1 cellular context compared by ENCODE assay signal in the genomic region with DNA sequence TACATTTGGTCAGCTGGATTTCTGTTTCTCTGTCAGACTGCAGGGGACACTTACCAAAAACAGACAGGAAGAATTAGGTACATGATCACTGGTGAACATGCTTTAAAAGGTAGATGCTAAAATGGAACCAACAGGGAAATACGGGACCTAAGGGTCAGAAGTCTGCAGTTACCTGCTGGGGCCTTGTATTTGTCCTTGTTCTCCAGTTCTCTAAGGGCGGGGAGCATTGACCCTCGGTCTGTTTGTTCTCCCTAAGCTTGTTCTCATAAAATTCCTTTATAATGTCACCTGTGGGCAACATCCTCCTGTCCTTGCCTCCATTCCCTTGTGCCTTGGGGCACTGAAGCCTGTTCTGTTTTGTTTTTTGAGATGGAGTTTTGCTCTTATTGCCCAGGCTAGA.
TF ChIP-seq lines count a peak whose summit lies in the region.

No MANE protein-coding gene starts in this region.

TF ChIP-seq in GM23338, 12 proteins besides CTCF, POLR2A, EP300 and RAD21 (continued from another document):
- TF ChIP-seq ZNF462 (CRISPR knock-in tag; IDR thresholded peaks at IDR 0.05): no peak
- TF ChIP-seq ZNF331 (CRISPR knock-in tag; IDR thresholded peaks at IDR 0.05; ENCODE audit: low read depth): no peak
- TF ChIP-seq ETS1 (IDR thresholded peaks at IDR 0.05): no peak
- TF ChIP-seq, protein P1, sequence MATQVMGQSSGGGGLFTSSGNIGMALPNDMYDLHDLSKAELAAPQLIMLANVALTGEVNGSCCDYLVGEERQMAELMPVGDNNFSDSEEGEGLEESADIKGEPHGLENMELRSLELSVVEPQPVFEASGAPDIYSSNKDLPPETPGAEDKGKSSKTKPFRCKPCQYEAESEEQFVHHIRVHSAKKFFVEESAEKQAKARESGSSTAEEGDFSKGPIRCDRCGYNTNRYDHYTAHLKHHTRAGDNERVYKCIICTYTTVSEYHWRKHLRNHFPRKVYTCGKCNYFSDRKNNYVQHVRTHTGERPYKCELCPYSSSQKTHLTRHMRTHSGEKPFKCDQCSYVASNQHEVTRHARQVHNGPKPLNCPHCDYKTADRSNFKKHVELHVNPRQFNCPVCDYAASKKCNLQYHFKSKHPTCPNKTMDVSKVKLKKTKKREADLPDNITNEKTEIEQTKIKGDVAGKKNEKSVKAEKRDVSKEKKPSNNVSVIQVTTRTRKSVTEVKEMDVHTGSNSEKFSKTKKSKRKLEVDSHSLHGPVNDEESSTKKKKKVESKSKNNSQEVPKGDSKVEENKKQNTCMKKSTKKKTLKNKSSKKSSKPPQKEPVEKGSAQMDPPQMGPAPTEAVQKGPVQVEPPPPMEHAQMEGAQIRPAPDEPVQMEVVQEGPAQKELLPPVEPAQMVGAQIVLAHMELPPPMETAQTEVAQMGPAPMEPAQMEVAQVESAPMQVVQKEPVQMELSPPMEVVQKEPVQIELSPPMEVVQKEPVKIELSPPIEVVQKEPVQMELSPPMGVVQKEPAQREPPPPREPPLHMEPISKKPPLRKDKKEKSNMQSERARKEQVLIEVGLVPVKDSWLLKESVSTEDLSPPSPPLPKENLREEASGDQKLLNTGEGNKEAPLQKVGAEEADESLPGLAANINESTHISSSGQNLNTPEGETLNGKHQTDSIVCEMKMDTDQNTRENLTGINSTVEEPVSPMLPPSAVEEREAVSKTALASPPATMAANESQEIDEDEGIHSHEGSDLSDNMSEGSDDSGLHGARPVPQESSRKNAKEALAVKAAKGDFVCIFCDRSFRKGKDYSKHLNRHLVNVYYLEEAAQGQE (IDR thresholded peaks at IDR 0.05; ENCODE audit: unreplicated experiment): no peak
- TF ChIP-seq NANOG (IDR thresholded peaks at IDR 0.05; ENCODE audit: borderline replicate concordance): no peak
